Comparison of ENCODE assay signal across 17 cellular contexts in the genomic region with DNA sequence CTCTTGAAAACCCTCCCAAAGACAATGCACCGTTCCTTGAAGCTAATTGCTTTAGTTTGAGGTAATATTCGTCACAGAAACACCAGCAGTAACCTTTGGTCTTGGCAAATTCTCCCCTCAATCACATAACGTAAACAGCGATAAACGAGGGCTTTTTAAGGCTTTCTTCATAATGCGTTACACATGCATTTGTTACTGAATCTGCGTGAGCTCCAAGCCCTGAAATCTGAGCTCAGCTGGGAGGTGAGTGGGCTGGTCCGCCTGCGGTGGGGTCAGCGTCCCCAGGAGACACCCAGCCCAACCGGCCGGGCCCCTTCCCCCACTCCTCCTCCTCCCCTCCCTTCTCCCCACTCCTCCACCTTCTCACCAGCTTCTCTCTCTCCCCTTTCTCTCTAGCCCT.
A peak's percentile ranks its signal among the peaks of the same experiment; 100 is the strongest.
DNase-seq lines count a peak whose midpoint lies in the region; ATAC-seq and TF ChIP-seq lines count a peak whose summit lies in the region.
"Had no signal": no experiment of that assay in that cellular context is flagged by ENCODE, and none has a peak within 500 bp of the region (broad histone marks: within the 10 kb centered on the region; RNA-seq: fewer than 3 reads in every experiment).

No MANE protein-coding gene starts in this region.

- no peak for ATAC-seq in GM19452 (IDR thresholded peaks at IDR 0.05; ENCODE audit: unreplicated experiment)
- ATAC-seq: PC-3 had no signal

- no peaks in the 10 kb centered on the region for H3K9me3 ChIP-seq in adipocyte (ENCODE audit: control insufficient read depth, low read length)
- H3K9me3 ChIP-seq in BE2C: no peaks in the 10 kb centered on the region
- H3K9me3 ChIP-seq: MG63 had no signal

- TF ChIP-seq CTCF in glutamatergic neuron (IDR thresholded peaks at IDR 0.05; ENCODE audit: partially characterized antibody, unreplicated experiment): no peak
- no peak for TF ChIP-seq CTCF in BE2C (IDR thresholded peaks at IDR 0.05; ENCODE audit: low read depth, low read length)

- H3K4me1 Mint-ChIP-seq in glutamatergic neuron (ENCODE audit: low read depth, unreplicated experiment): peaks cover 15% of the 10 kb centered on the region

- H3K36me3 ChIP-seq in H7 (replicated peaks; ENCODE audit: control insufficient read depth, insufficient read depth, low read length) (no peaks in the 10 kb centered on the region), adipocyte (ENCODE audit: control insufficient read depth, insufficient read depth, low read length, severe bottlenecking) (no peaks in the 10 kb centered on the region), BE2C (no peaks in the 10 kb centered on the region)
- H3K36me3 ChIP-seq: MG63 had no signal

- H3K4me3 ChIP-seq in H7 (ENCODE audit: insufficient read depth, low read depth, low read length): no peak overlapping the region
- H3K4me3 ChIP-seq in adipocyte (ENCODE audit: low read length): no peak overlapping the region
- H3K4me3 ChIP-seq in BE2C (ENCODE audit: low read depth, low read length): no peak overlapping the region
- H3K4me3 ChIP-seq: MG63 had no signal

- no peak overlapping the region for H3K9ac ChIP-seq in adipocyte (ENCODE audit: low read length)

- intact Hi-C loops in posterior vena cava (cut with DNase I): no loop called here

- H3K36me3 Mint-ChIP-seq in glutamatergic neuron (ENCODE audit: unreplicated experiment): no peaks in the 10 kb centered on the region

- H3K27me3 ChIP-seq in H7 (ENCODE audit: control insufficient read depth, insufficient read depth, low read length) (peaks cover 3% of the 10 kb centered on the region; the same call in 1 of the 2 replicates), adipocyte (replicated peaks; ENCODE audit: control insufficient read depth, insufficient read depth, low read length) (peaks cover 20% of the 10 kb centered on the region), BE2C (0 out of 2 replicates have a peak, but pooled peaks cover 3% of the 10 kb centered on the region)
- H3K27me3 ChIP-seq: MG63 had no signal

- H3K27me3 Mint-ChIP-seq in glutamatergic neuron (ENCODE audit: unreplicated experiment): peaks cover 10% of the 10 kb centered on the region

- H3K4me3 Mint-ChIP-seq in glutamatergic neuron (ENCODE audit: unreplicated experiment): peak overlapping the region; percentile 56

- DNase-seq in H7: peak; percentile 63
- peak; percentile 44 for DNase-seq in adipocyte (ENCODE audit: low read depth)
- peak; percentile 44 for DNase-seq in glutamatergic neuron
- peak; percentile 45 for DNase-seq in posterior vena cava (ENCODE audit: low spot score)
- DNase-seq in stimulated activated naive CD4-positive, alpha-beta T cell treated with Interleukin-2 at 50 U/mL for 16 hours (lab: John Stamatoyannopoulos, UW): no peak
- DNase-seq in BE2C: no peak
- DNase-seq: HCEC 1CT, Kasumi-1, MG63, NCI-H1092, NCI-H2081, NCI-H2227 treated with DMSO at 0.1 percent for 48 hours, NCI-H524, PC-3, RPMI8226, SHP77 treated with DMSO at 0.1 percent for 48 hours had no signal

- H3K9me3 Mint-ChIP-seq in glutamatergic neuron (ENCODE audit: unreplicated experiment): peaks cover 5% of the 10 kb centered on the region

- H3K27ac Mint-ChIP-seq in glutamatergic neuron (ENCODE audit: unreplicated experiment): peak overlapping the region; percentile 34

- H3K4me1 ChIP-seq in adipocyte (ENCODE audit: control insufficient read depth, insufficient read depth, low read length): no peaks in the 10 kb centered on the region
- no peaks in the 10 kb centered on the region for H3K4me1 ChIP-seq in BE2C

Comparison
In these comparisons a context has a peak if more than half of its experiments do, and no peak if none do; other contexts are left out.
1. DNase-seq: peak in H7 (single experiment), adipocyte (single experiment), glutamatergic neuron (single experiment) and posterior vena cava (single experiment); none in stimulated activated naive CD4-positive, alpha-beta T cell treated with Interleukin-2 at 50 U/mL for 16 hours (single experiment) and BE2C (single experiment).